Comparison of ENCODE assay signal across 1 cellular context in genomic region chr3:119676771-119677640, GRCh38.
TF ChIP-seq lines count a peak whose summit lies in the region.

Gene COX17 (minus strand): TSS chr3:119677406. CDS start chr3:119677310, 96 bp downstream.

TF ChIP-seq in K562, 482 proteins besides CTCF, POLR2A, EP300 and RAD21 (continued from another document and continues in another):
- TF ChIP-seq TRIM25 (IDR thresholded peaks at IDR 0.05; ENCODE audit: borderline replicate concordance) = no peak
- no peak for TF ChIP-seq ZKSCAN3 (CRISPR knock-in tag; IDR thresholded peaks at IDR 0.05)
- TF ChIP-seq ZBTB8A (IDR thresholded peaks at IDR 0.05; ENCODE audit: partially characterized antibody) = no peak
- peak; percentile 94 for TF ChIP-seq CREB3L1 (IDR thresholded peaks at IDR 0.05; ENCODE audit: borderline replicate concordance, low read depth)
- peak; percentile 74 for TF ChIP-seq HCFC1 (IDR thresholded peaks at IDR 0.05; ENCODE audit: low read depth, low read length)
- no peak for TF ChIP-seq NUFIP1 (IDR thresholded peaks at IDR 0.05; ENCODE audit: partially characterized antibody)
- no peak for TF ChIP-seq GABPB2 (CRISPR knock-in tag; conservative IDR thresholded peaks at IDR 0.05)
- no peak for TF ChIP-seq PCBP2 (IDR thresholded peaks at IDR 0.05; ENCODE audit: low read depth, low read length, poor library complexity, severe bottlenecking)
- no peak; a peak in 1 of 4 replicates for TF ChIP-seq RCOR1 (IDR thresholded peaks at IDR 0.05; ENCODE audit: borderline replicate concordance in 1 of 2, low read depth in 2 of 2, low read length in 2 of 2)
- TF ChIP-seq ZNF586 (CRISPR knock-in tag; conservative IDR thresholded peaks at IDR 0.05) = no peak
- TF ChIP-seq, protein P1, sequence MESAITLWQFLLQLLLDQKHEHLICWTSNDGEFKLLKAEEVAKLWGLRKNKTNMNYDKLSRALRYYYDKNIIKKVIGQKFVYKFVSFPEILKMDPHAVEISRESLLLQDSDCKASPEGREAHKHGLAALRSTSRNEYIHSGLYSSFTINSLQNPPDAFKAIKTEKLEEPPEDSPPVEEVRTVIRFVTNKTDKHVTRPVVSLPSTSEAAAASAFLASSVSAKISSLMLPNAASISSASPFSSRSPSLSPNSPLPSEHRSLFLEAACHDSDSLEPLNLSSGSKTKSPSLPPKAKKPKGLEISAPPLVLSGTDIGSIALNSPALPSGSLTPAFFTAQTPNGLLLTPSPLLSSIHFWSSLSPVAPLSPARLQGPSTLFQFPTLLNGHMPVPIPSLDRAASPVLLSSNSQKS (CRISPR knock-in tag; IDR thresholded peaks at IDR 0.05) = no peak
- no peak for TF ChIP-seq CLOCK (CRISPR knock-in tag; IDR thresholded peaks at IDR 0.05; ENCODE audit: borderline replicate concordance)
- peak; percentile 64; the same call in 1 of the 2 replicates for TF ChIP-seq ARID4B (CRISPR knock-in tag; IDR thresholded peaks at IDR 0.05)
- no peak for TF ChIP-seq LEF1 (IDR thresholded peaks at IDR 0.05)
- TF ChIP-seq HDAC8 (tag; IDR thresholded peaks at IDR 0.05) = no peak
- TF ChIP-seq SP2 (IDR thresholded peaks at IDR 0.05; ENCODE audit: extremely low read depth, low read depth, low read length, poor library complexity, severe bottlenecking) = no peak
- no peak for TF ChIP-seq NR2F6 (CRISPR knock-in tag; IDR thresholded peaks at IDR 0.05)
- TF ChIP-seq TEAD1 (CRISPR knock-in tag; IDR thresholded peaks at IDR 0.05) = peak in 1 of 2 experiments; percentile 71; a peak in 1 of 4 replicates
- TF ChIP-seq BRCA1 (IDR thresholded peaks at IDR 0.05) = no peak
- TF ChIP-seq BRCA1 (CRISPR knock-in tag; IDR thresholded peaks at IDR 0.05) = no peak
- TF ChIP-seq ZBTB17 (CRISPR knock-in tag; IDR thresholded peaks at IDR 0.05) = peak; percentile 75; the same call in 1 of the 2 replicates
- no peak for TF ChIP-seq NCOA6 (IDR thresholded peaks at IDR 0.05)
- no peak; the same call in 1 of the 2 replicates for TF ChIP-seq KLF13 (tag; IDR thresholded peaks at IDR 0.05; ENCODE audit: borderline replicate concordance, low read depth)
- no peak for TF ChIP-seq ZZZ3 (IDR thresholded peaks at IDR 0.05)
- no peak for TF ChIP-seq ZNF408 (CRISPR knock-in tag; IDR thresholded peaks at IDR 0.05; ENCODE audit: low read depth)
- TF ChIP-seq SIN3A (IDR thresholded peaks at IDR 0.05; ENCODE audit: borderline replicate concordance in 2 of 2, control insufficient read depth in 1 of 2, low read depth in 2 of 2, low read length in 2 of 2) = peak in 1 of 2 experiments; percentile 65; a peak in 1 of 4 replicates
- no peak for TF ChIP-seq EGR1 (conservative IDR thresholded peaks at IDR 0.05)
- TF ChIP-seq FUS (optimal IDR thresholded peaks at IDR 0.05; ENCODE audit: low read depth, low read length) = no peak
- TF ChIP-seq KDM2B (CRISPR knock-in tag; IDR thresholded peaks at IDR 0.05) = no peak
- 0 out of 2 replicates have a peak, but pooled peaks have one; percentile 26 for TF ChIP-seq HNRNPL (IDR thresholded peaks at IDR 0.05; ENCODE audit: low read depth, low read length)
- TF ChIP-seq MIER1 (IDR thresholded peaks at IDR 0.05; ENCODE audit: low read depth) = no peak
- no peak for TF ChIP-seq ARNT (IDR thresholded peaks at IDR 0.05)
- TF ChIP-seq GMEB1 (CRISPR knock-in tag; IDR thresholded peaks at IDR 0.05) = peak; percentile 37; the same call in 1 of the 2 replicates
- no peak for TF ChIP-seq CREBBP (IDR thresholded peaks at IDR 0.05; ENCODE audit: low read depth, low read length)
- TF ChIP-seq HNRNPLL (IDR thresholded peaks at IDR 0.05; ENCODE audit: low read depth, low read length, poor library complexity, severe bottlenecking) = peak; percentile 40
- no peak for TF ChIP-seq ZFPM2 (CRISPR knock-in tag; IDR thresholded peaks at IDR 0.05)
- no peak for TF ChIP-seq ZNF431 (CRISPR knock-in tag; IDR thresholded peaks at IDR 0.05)
- no peak for TF ChIP-seq PRPF4 (IDR thresholded peaks at IDR 0.05; ENCODE audit: insufficient read depth, low read depth, low read length, poor library complexity, severe bottlenecking)
- no peak for TF ChIP-seq TCF7 (IDR thresholded peaks at IDR 0.05; ENCODE audit: borderline replicate concordance)
- no peak for TF ChIP-seq ZNF12 (CRISPR knock-in tag; IDR thresholded peaks at IDR 0.05)
- no peak for TF ChIP-seq ZNF696 (CRISPR knock-in tag; conservative IDR thresholded peaks at IDR 0.05)
- peak; percentile 97 for TF ChIP-seq PHF20 (IDR thresholded peaks at IDR 0.05; ENCODE audit: partially characterized antibody)
- no peak for TF ChIP-seq BCLAF1 (IDR thresholded peaks at IDR 0.05; ENCODE audit: borderline replicate concordance in 1 of 2, control insufficient read depth in 1 of 2, low read depth in 2 of 2, low read length in 1 of 2)
- TF ChIP-seq SMARCB1 (IDR thresholded peaks at IDR 0.05; ENCODE audit: insufficient read length, low read depth) = no peak
- no peak for TF ChIP-seq ZNF507 (tag; conservative IDR thresholded peaks at IDR 0.05)
- TF ChIP-seq, protein P2, sequence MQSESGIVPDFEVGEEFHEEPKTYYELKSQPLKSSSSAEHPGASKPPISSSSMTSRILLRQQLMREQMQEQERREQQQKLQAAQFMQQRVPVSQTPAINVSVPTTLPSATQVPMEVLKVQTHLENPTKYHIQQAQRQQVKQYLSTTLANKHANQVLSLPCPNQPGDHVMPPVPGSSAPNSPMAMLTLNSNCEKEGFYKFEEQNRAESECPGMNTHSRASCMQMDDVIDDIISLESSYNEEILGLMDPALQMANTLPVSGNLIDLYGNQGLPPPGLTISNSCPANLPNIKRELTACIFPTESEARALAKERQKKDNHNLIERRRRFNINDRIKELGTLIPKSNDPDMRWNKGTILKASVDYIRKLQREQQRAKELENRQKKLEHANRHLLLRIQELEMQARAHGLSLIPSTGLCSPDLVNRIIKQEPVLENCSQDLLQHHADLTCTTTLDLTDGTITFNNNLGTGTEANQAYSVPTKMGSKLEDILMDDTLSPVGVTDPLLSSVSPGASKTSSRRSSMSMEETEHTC (IDR thresholded peaks at IDR 0.05) = no peak
